7 cellular contexts compared by ENCODE assay signal in the genomic region with DNA sequence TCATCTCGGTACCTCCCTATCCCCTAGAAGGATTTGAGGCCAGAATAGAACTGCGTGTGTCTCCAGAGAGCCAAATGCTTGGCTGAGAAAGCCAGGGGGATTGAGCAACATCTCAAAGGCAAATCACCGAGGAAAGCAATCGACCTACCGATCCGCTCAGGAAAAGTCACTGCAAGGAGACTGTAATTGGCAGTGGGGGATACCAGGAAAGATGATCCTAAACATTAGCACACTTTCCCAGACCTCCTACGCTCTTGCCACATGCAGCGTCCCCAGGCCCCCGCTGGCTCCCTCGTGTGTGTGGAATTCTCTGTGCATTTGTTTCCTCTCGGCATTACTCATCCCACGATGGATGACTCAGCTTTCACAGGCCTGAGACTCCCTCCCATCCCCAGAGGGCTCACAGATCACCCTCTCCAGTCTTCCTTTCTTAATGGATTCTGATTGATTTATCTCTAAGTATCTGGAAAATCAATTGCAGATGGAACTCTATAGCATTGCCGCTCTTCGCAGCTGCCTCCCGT.
DNase-seq lines count a peak whose midpoint lies in the region; ATAC-seq, FAIRE-seq and TF ChIP-seq lines count a peak whose summit lies in the region.

No MANE protein-coding gene starts in this region.

- H3K36me3 ChIP-seq in HUES48 (ENCODE audit: control insufficient read depth, insufficient read depth, low read length) (no peaks in the 10 kb centered on the region), kidney (ENCODE audit: control insufficient read depth in 1 of 2, insufficient read depth in 2 of 2, low read length in 2 of 2) (no peaks in the 10 kb centered on the region), thyroid gland (no peaks in the 10 kb centered on the region)

- WGBS in thyroid gland, 2 donors = 74 to 79% methylated on average over 15 of the region's 15 CpGs

- H3K9ac ChIP-seq in HUES48 (ENCODE audit: low read depth, low read length) = no peak overlapping the region
- no peak overlapping the region for H3K9ac ChIP-seq in kidney (ENCODE audit: low read length in 2 of 2)

- H3K4me1 ChIP-seq in HUES48 (ENCODE audit: control insufficient read depth, insufficient read depth, low read length) (peaks cover 16% of the 10 kb centered on the region), kidney (ENCODE audit: control insufficient read depth in 1 of 2, insufficient read depth in 1 of 2, low read depth in 1 of 2, low read length in 2 of 2) (peaks cover 6 to 11% of the 10 kb centered on the region in 2 donors), thyroid gland (no peaks in the 10 kb centered on the region)

- no peak for FAIRE-seq in kidney (lab: Jason Lieb, UNC)

- no peaks in the 10 kb centered on the region for H3K9me3 ChIP-seq in HUES48 (ENCODE audit: control insufficient read depth, insufficient read depth, low read length)
- H3K9me3 ChIP-seq in kidney (ENCODE audit: control insufficient read depth in 1 of 2, low read length in 2 of 2) = no peaks in the 10 kb centered on the region
- H3K9me3 ChIP-seq in thyroid gland = no peaks in the 10 kb centered on the region

- intact Hi-C loops in kidney (cut with DNase I) (no loop called here), thyroid gland (cut with DNase I) (no loop called here)

- TF ChIP-seq CTCF in kidney (IDR thresholded peaks at IDR 0.05; ENCODE audit: borderline replicate concordance, extremely low read depth, insufficient read depth) (peak; percentile 31), thyroid gland (IDR thresholded peaks at IDR 0.05) (no peak)

- TF ChIP-seq POLR2A in thyroid gland (IDR thresholded peaks at IDR 0.05) = no peak

- DNase-seq in brain pericyte (ENCODE audit: low read depth, low spot score) (peak; percentile 96), kidney (peak; percentile 83), thyroid gland (peak; percentile 11 to 17), NCI-H2029 (lab: John Stamatoyannopoulos, UW) (no peak)
- DNase-seq in stimulated activated naive CD8-positive, alpha-beta T cell treated with anti-CD3 and anti-CD28 coated beads, Interleukin-15, Interleukin-2, amounts not matched to agents 100 U/mL and 50 U/mL, for 24 hours = no peak

- peak overlapping the region; percentile 70 for H3K27ac ChIP-seq in HUES48 (ENCODE audit: low read depth, low read length)
- no peak overlapping the region for H3K27ac ChIP-seq in kidney (ENCODE audit: low read depth in 2 of 2, low read length in 2 of 2)
- H3K27ac ChIP-seq in thyroid gland = no peak overlapping the region

- H3K4me3 ChIP-seq in HUES48 (ENCODE audit: low read depth, low read length) = no peak overlapping the region
- H3K4me3 ChIP-seq in kidney (ENCODE audit: low read length in 2 of 2) = no peak overlapping the region
- H3K4me3 ChIP-seq in thyroid gland (replicated peaks in 1 of 3) = no peak overlapping the region

- H3K27me3 ChIP-seq in HUES48 (ENCODE audit: control insufficient read depth, insufficient read depth, low read length) = no peaks in the 10 kb centered on the region
- H3K27me3 ChIP-seq in thyroid gland = no peaks in the 10 kb centered on the region

- ATAC-seq in stimulated activated naive CD8-positive, alpha-beta T cell treated with anti-CD3 and anti-CD28 coated beads, Interleukin-15, Interleukin-2, amounts not matched to agents 100 U/mL and 50 U/mL, for 24 hours = no peak
- ATAC-seq in HG02623 (IDR thresholded peaks at IDR 0.05; ENCODE audit: unreplicated experiment) = no peak

Comparison
In these comparisons a context has a peak if more than half of its experiments do, and no peak if none do; other contexts are left out.
1. DNase-seq: peak in brain pericyte (single experiment), kidney (single experiment) and thyroid gland (2 of 2); none in NCI-H2029 (single experiment) and stimulated activated naive CD8-positive, alpha-beta T cell treated with anti-CD3 and anti-CD28 coated beads, Interleukin-15, Interleukin-2, amounts not matched to agents 100 U/mL and 50 U/mL, for 24 hours (single experiment).